9 cellular contexts compared by ENCODE assay signal in genomic region chr2:105330681-105331375, GRCh38. TPM values are rescaled to one million over a fixed set of nuclear protein-coding genes. Genes with fewer than 3 reads are reported as not detected.
DNase-seq lines count a peak whose midpoint lies in the region; ATAC-seq, FAIRE-seq and TF ChIP-seq lines count a peak whose summit lies in the region.
"Had no signal": no experiment of that assay in that cellular context is flagged by ENCODE, and none has a peak within 500 bp of the region (broad histone marks: within the 10 kb centered on the region; RNA-seq: fewer than 3 reads in every experiment).

No MANE protein-coding gene starts in this region.

- RAD21 ChIA-PET in GM12878 (lab: Charles Lee; ENCODE audit: unreplicated experiment) = interaction anchor here (0.6 to 0.7 kb wide), 2 partner anchors 16 to 63 kb away, joined by 4 read pairs; no protein-coding TSS in a partner anchor

- CTCF ChIA-PET in GM12878 (lab: Yijun Ruan, JAX) = interaction anchor here (0.6 to 1.2 kb wide), 2 partner anchors 14 to 498 kb away, joined by 3 read pairs; no protein-coding TSS in a partner anchor

- no peaks in the 10 kb centered on the region for H4K20me1 ChIP-seq in GM12878 (ENCODE audit: control insufficient read depth, insufficient read depth)

- peaks cover 21% of the 10 kb centered on the region for H3K4me1 Mint-ChIP-seq in nephron progenitor cell

- in situ Hi-C loops in GM12878 (cut with MboI) = no loop called here

- FAIRE-seq in GM12878 (lab: Jason Lieb, UNC) (peak; percentile 41), H54 (lab: Jason Lieb, UNC) (no peak)

- H3K27me3 ChIP-seq in GM12878 (replicated peaks in 1 of 2; ENCODE audit: control insufficient read depth in 2 of 2, insufficient read depth in 2 of 2, low read length in 1 of 2) (no peaks in the 10 kb centered on the region), ascending aorta (no peaks in the 10 kb centered on the region)
- H3K27me3 ChIP-seq: right atrium auricular region had no signal

- 54% methylated on average over 4 of the region's 4 CpGs for WGBS in GM12878 (ENCODE audit: insufficient coverage, insufficient replicate concordance, low lambda C conversion rate, missing lambda C conversion rate)

- H3K4me2 ChIP-seq in GM12878 (ENCODE audit: control insufficient read depth, insufficient read depth) = peak overlapping the region; percentile 73; the same call in 1 of the 2 replicates

- peak overlapping the region; percentile 80 for H3K4me3 Mint-ChIP-seq in nephron progenitor cell

- H3K27ac ChIP-seq in KOPT-K1 (ENCODE audit: low read depth, low read length, poor library complexity, severe bottlenecking) = peak overlapping the region; percentile 89
- peak overlapping the region; percentile 86; the same call in 1 of the 2 replicates for H3K27ac ChIP-seq in GM12878 (ENCODE audit: control insufficient read depth, insufficient read depth)
- peak overlapping the region in 1 of 2 donors; percentile 88 for H3K27ac ChIP-seq in ascending aorta

- DNase-seq in DMS53 (lab: John Stamatoyannopoulos, UW) (peak; percentile 65), GM12878 (ENCODE audit: low read depth, low spot score) (no peak), nephron progenitor cell (no peak), H54 (ENCODE audit: insufficient read length, low spot score) (no peak), COLO829 (ENCODE audit: low spot score) (no peak), ascending aorta (ENCODE audit: low spot score in 2 of 2) (no peak)

- peaks cover 45% of the 10 kb centered on the region for H3K79me2 ChIP-seq in GM12878 (ENCODE audit: control insufficient read depth, insufficient read depth, low read length)

- SMC1A ChIA-PET in GM12878 (lab: Charles Lee; ENCODE audit: uncharacterized antibody, unreplicated experiment) = interaction anchor here (0.6 to 5.0 kb wide), 4 partner anchors 8 to 20 kb away, joined by 3 to 25 read pairs (median 3); partner anchors contain the start of gene C2orf49

- peak overlapping the region; percentile 68 for H3K4me3 ChIP-seq in GM12878
- no peak overlapping the region for H3K4me3 ChIP-seq in ascending aorta

- no peak overlapping the region; the same call in 1 of the 2 replicates for H2AFZ ChIP-seq in GM12878 (ENCODE audit: control insufficient read depth, low read depth, low read length)

- POLR2A ChIA-PET in GM12878 (lab: Charles Lee) = interaction anchor here (0.7 to 1.5 kb wide), 3 partner anchors 8 to 862 kb away, joined by 3 to 9 read pairs (median 5); no protein-coding TSS in a partner anchor

- no peaks in the 10 kb centered on the region for H3K9me3 Mint-ChIP-seq in nephron progenitor cell

- no peak for TF ChIP-seq RAD21 in GM12878 (IDR thresholded peaks at IDR 0.05; ENCODE audit: insufficient read depth, low read depth, low read length)

- intact Hi-C loops in GM12878 (cut with micrococcal nuclease; ENCODE audit: unreplicated experiment) (loop anchor here (10.0 kb wide), 1 partner anchor 414 kb away; the partner anchor contains the start of gene NCK2), ascending aorta (cut with DNase I) (no loop called here)

- H3K36me3 ChIP-seq in KOPT-K1 (ENCODE audit: insufficient read depth, low read length) = peaks cover 8% of the 10 kb centered on the region; the same call in 1 of the 2 replicates
- peaks cover 0 to 3% of the 10 kb centered on the region in 2 experiments; a peak in 1 of 4 replicates for H3K36me3 ChIP-seq in GM12878 (ENCODE audit: control insufficient read depth in 2 of 2, insufficient read depth in 2 of 2, low read length in 1 of 2)
- no peaks in the 10 kb centered on the region for H3K36me3 ChIP-seq in ascending aorta
- H3K36me3 ChIP-seq: right atrium auricular region had no signal

- no peak for TF ChIP-seq EP300 in GM12878 (IDR thresholded peaks at IDR 0.05; ENCODE audit: borderline replicate concordance in 1 of 2, control insufficient read depth in 1 of 2, low read depth in 2 of 2, low read length in 2 of 2)

- TF ChIP-seq CTCF in GM12878 (IDR thresholded peaks at IDR 0.05 in 2 of 3, conservative IDR thresholded peaks at IDR 0.05 in 1 of 3; ENCODE audit: control insufficient read depth in 2 of 3, extremely low read depth in 1 of 3, insufficient read depth in 1 of 3, low read depth in 3 of 3, low read length in 3 of 3) (no peak), nephron progenitor cell (IDR thresholded peaks at IDR 0.05) (no peak), ascending aorta (IDR thresholded peaks at IDR 0.05) (no peak)

- TF ChIP-seq POLR2A in GM12878 (IDR thresholded peaks at IDR 0.05; ENCODE audit: low read depth, low read length) (no peak), H54 (IDR thresholded peaks at IDR 0.05; ENCODE audit: low read depth, low read length) (no peak)

- H3K4me1 ChIP-seq in GM12878 (ENCODE audit: control insufficient read depth, insufficient read depth, low read length) = peaks cover 4% of the 10 kb centered on the region
- H3K4me1 ChIP-seq in ascending aorta = peaks cover 0 to 14% of the 10 kb centered on the region in 2 donors

- ATAC-seq in GM12878 (no peak), HG03457 (IDR thresholded peaks at IDR 0.05; ENCODE audit: unreplicated experiment) (no peak)

- H3K9me3 ChIP-seq in KOPT-K1 (ENCODE audit: insufficient read depth, low read length, poor library complexity, severe bottlenecking) (no peaks in the 10 kb centered on the region), GM12878 (replicated peaks; ENCODE audit: control insufficient read depth, insufficient read depth, low read length) (no peaks in the 10 kb centered on the region), ascending aorta (no peaks in the 10 kb centered on the region)
- H3K9me3 ChIP-seq: right atrium auricular region had no signal

- H3K27ac Mint-ChIP-seq in nephron progenitor cell = no peak overlapping the region

- H3K9ac ChIP-seq in GM12878 (ENCODE audit: control insufficient read depth, insufficient read depth, low read length) = peak overlapping the region; percentile 91

- H3K36me3 Mint-ChIP-seq in nephron progenitor cell (ENCODE audit: low read depth) = no peaks in the 10 kb centered on the region

- TSS peak; percentile 88 for BruUV-seq in GM12878 (replicated peaks; lab: Mats Ljungman, UMichigan)

- H3K27me3 Mint-ChIP-seq in nephron progenitor cell (ENCODE audit: low read depth, poor library complexity) = peaks cover 6% of the 10 kb centered on the region

TF ChIP-seq in GM12878, 131 proteins besides CTCF, POLR2A, EP300 and RAD21:
- TF ChIP-seq WRNIP1 (IDR thresholded peaks at IDR 0.05; ENCODE audit: borderline replicate concordance, low read depth, low read length) (no peak), MYC (IDR thresholded peaks at IDR 0.05; ENCODE audit: insufficient read depth, insufficient read length, insufficient replicate concordance, low read length, severe bottlenecking) (no peak)

RNA-seq across cellular contexts. Expression of gene TGFBRAP1, which starts 1.3 kb away (rescaled TPM):
- 28.5 and 29.8 TPM in 2 replicates for total RNA-seq in GM12878 (2013; cell fraction: nucleolus; rRNA removed)
- total RNA-seq in GM12878 (2014; rRNA removed) = 27.6 and 30.0 TPM in 2 replicates
- total RNA-seq in GM12878 (2014; rRNA removed; fragmentation: Illumina TruSeq; extraction: Trizol) = 21.1 and 22.5 TPM in 2 replicates
- 35.2 and 37.4 TPM in 2 replicates for total RNA-seq in GM12878 (2021)
- 10.2 TPM for polyA plus RNA-seq in GM12878 (2011; ENCODE audit: low read depth)
- 13.0 and 16.2 TPM in 2 replicates for polyA plus RNA-seq in GM12878 (2011; rRNA removed)
- polyA plus RNA-seq in GM12878 (2011; cell fraction: cytosol; rRNA removed) = 20.0 and 21.0 TPM in 2 replicates
- polyA plus RNA-seq in GM12878 (2011; cell fraction: nucleus; rRNA removed) = 19.8 and 24.6 TPM in 2 replicates
- polyA plus RNA-seq in GM12878 (2012) = 14.5 and 15.6 TPM in 2 replicates
- 23.4 and 28.0 TPM in 2 replicates for polyA plus RNA-seq in GM12878 (2014; fragmentation: Illumina TruSeq; extraction: Trizol)
- 1 to 10 TPM; 7.9 to 8.1 TPM for polyA plus RNA-seq in GM12878 (2014; fragmentation: Nextera tagmentation; extraction: Ambion mirVana)
- polyA plus RNA-seq in GM12878 (2014; rRNA removed) = 26.5 and 28.2 TPM in 2 replicates
- 10 to 100 TPM in 1 of 2 experiments, 1 to 10 TPM in 1; 8.6 to 24.9 TPM for polyA plus RNA-seq in GM12878 (2016; fragmentation: Nextera tagmentation; extraction: Ambion mirVana)
- polyA minus RNA-seq in GM12878 (2011; rRNA and poly(A)+ RNA removed) = 26.4 and 31.2 TPM in 2 replicates
- 12.5 and 13.8 TPM in 2 replicates for polyA minus RNA-seq in GM12878 (2011; cell fraction: cytosol; rRNA and poly(A)+ RNA removed)
- polyA minus RNA-seq in GM12878 (2011; cell fraction: nucleus; rRNA and poly(A)+ RNA removed) = 14.5 and 21.4 TPM in 2 replicates
- total RNA-seq in ascending aorta = 30.1 TPM

RNA-seq across cellular contexts. Expression of gene C2orf49, which starts 6.5 kb away (rescaled TPM):
- 38.8 and 40.1 TPM in 2 replicates for total RNA-seq in GM12878 (2013; cell fraction: nucleolus; rRNA removed)
- 7.2 and 7.3 TPM in 2 replicates for total RNA-seq in GM12878 (2014; rRNA removed)
- total RNA-seq in GM12878 (2014; rRNA removed; fragmentation: Illumina TruSeq; extraction: Trizol) = 15.9 and 16.1 TPM in 2 replicates
- 11.3 and 13.2 TPM in 2 replicates for total RNA-seq in GM12878 (2021)
- 5.6 TPM for polyA plus RNA-seq in GM12878 (2011; ENCODE audit: low read depth)
- polyA plus RNA-seq in GM12878 (2011; rRNA removed) = 24.2 and 39.4 TPM in 2 replicates
- polyA plus RNA-seq in GM12878 (2011; cell fraction: cytosol; rRNA removed) = 8.5 and 9.2 TPM in 2 replicates
- 7.9 and 8.6 TPM in 2 replicates for polyA plus RNA-seq in GM12878 (2011; cell fraction: nucleus; rRNA removed)
- polyA plus RNA-seq in GM12878 (2012) = 14.0 and 16.8 TPM in 2 replicates
- polyA plus RNA-seq in GM12878 (2014; fragmentation: Illumina TruSeq; extraction: Trizol) = 20.8 and 22.2 TPM in 2 replicates
- 10 to 100 TPM; 15.7 to 19.5 TPM for polyA plus RNA-seq in GM12878 (2014; fragmentation: Nextera tagmentation; extraction: Ambion mirVana)
- polyA plus RNA-seq in GM12878 (2014; rRNA removed) = 10.0 and 11.4 TPM in 2 replicates
- polyA plus RNA-seq in GM12878 (2016; fragmentation: Nextera tagmentation; extraction: Ambion mirVana) = 10 to 100 TPM; 13.5 to 15.2 TPM
- polyA minus RNA-seq in GM12878 (2011; rRNA and poly(A)+ RNA removed) = 7.2 and 7.8 TPM in 2 replicates
- 5.1 and 9.5 TPM in 2 replicates for polyA minus RNA-seq in GM12878 (2011; cell fraction: cytosol; rRNA and poly(A)+ RNA removed)
- 6.6 and 9.1 TPM in 2 replicates for polyA minus RNA-seq in GM12878 (2011; cell fraction: nucleus; rRNA and poly(A)+ RNA removed)
- total RNA-seq in ascending aorta = 12.2 TPM
